In genomic region chr16:1533443-1533951, GRCh38 we compare ENCODE assay signal across 8 cellular contexts. TPM values are rescaled to one million over a fixed set of nuclear protein-coding genes. Genes with fewer than 3 reads are reported as not detected.
DNase-seq lines count a peak whose midpoint lies in the region; ATAC-seq, FAIRE-seq and TF ChIP-seq lines count a peak whose summit lies in the region.

TSS of gene TMEM204 (plus strand) at chr16:1533666. CDS start at chr16:1534276, 610 bp downstream.

- peak; percentile 35 to 61 (median 59) for ATAC-seq in natural killer cell

- peaks cover 23% of the 10 kb centered on the region for H3K36me3 ChIP-seq in BJ (ENCODE audit: control insufficient read depth, insufficient read depth, low read length)
- peaks cover 4 to 19% of the 10 kb centered on the region in 2 experiments for H3K36me3 ChIP-seq in endothelial cell of umbilical vein (ENCODE audit: control insufficient read depth in 2 of 2, extremely low read depth in 1 of 2, insufficient read depth in 2 of 2, low read length in 2 of 2)

- dilution Hi-C loops in endothelial cell of umbilical vein (cut with MboI; ENCODE audit: extremely low pct_ligation_motif_present, low sequenced_read_pairs): no loop called here

- H3K4me3 ChIP-seq in BJ (ENCODE audit: low read depth, low read length): peak within 1 kb of the TSS; percentile 81
- peak within 1 kb of the TSS; percentile 39 to 72 (median 56) for H3K4me3 ChIP-seq in endothelial cell of umbilical vein (replicated peaks in 1 of 3; ENCODE audit: insufficient read depth in 1 of 3, low read depth in 1 of 3, low read length in 3 of 3)

- H3K27me3 Mint-ChIP-seq in natural killer cell (ENCODE audit: low read depth in 2 of 2): no peaks in the 10 kb centered on the region

- FAIRE-seq in endothelial cell of umbilical vein (lab: Jason Lieb, UNC): peak; percentile 96

- peak; percentile 50 for DNase-seq in BJ (ENCODE audit: low read depth)
- DNase-seq in endothelial cell of umbilical vein (ENCODE audit: low read depth, low spot score): peak; percentile 83
- DNase-seq in natural killer cell: no peak
- DNase-seq in DMS53 treated with DMSO at 0.1 percent for 48 hours (lab: John Stamatoyannopoulos, UW; ENCODE audit: unreplicated experiment): no peak
- no peak for DNase-seq in NCI-H226
- no peak for DNase-seq in NK-92 (lab: John Stamatoyannopoulos, UW; ENCODE audit: unreplicated experiment)
- no peak for DNase-seq in GF-D8 (lab: John Stamatoyannopoulos, UW)

- H3K36me3 Mint-ChIP-seq in natural killer cell: no peaks in the 10 kb centered on the region

- peak within 1 kb of the TSS; percentile 73 for H3K9ac ChIP-seq in endothelial cell of umbilical vein (replicated peaks; ENCODE audit: extremely low read depth, insufficient read depth, low read length)

- TF ChIP-seq CTCF in BJ (IDR thresholded peaks at IDR 0.05; ENCODE audit: insufficient read depth, low read depth, low read length): no peak
- no peak for TF ChIP-seq CTCF in VCaP (conservative IDR thresholded peaks at IDR 0.05)
- TF ChIP-seq CTCF in endothelial cell of umbilical vein (IDR thresholded peaks at IDR 0.05; ENCODE audit: extremely low read depth in 1 of 2, insufficient read depth in 1 of 2, low read depth in 1 of 2, low read length in 2 of 2): no peak
- no peak for TF ChIP-seq CTCF in natural killer cell (IDR thresholded peaks at IDR 0.05)

- no peaks in the 10 kb centered on the region for H3K9me3 ChIP-seq in endothelial cell of umbilical vein (replicated peaks; ENCODE audit: control insufficient read depth, insufficient read depth, low read length)

- peak within 1 kb of the TSS; percentile 16 for H2AFZ ChIP-seq in endothelial cell of umbilical vein (ENCODE audit: low read depth, low read length)

- H3K9me1 ChIP-seq in endothelial cell of umbilical vein (replicated peaks; ENCODE audit: control insufficient read depth, extremely low read depth, insufficient read depth, low read length): no peaks in the 10 kb centered on the region

- CTCF ChIA-PET in BJ (lab: Yijun Ruan, JAX): interaction anchor here (1.8 kb wide), 1 partner anchor 172 kb away, joined by 7 read pairs; the partner anchor contains the start of gene MAPK8IP3
- CTCF ChIA-PET in endothelial cell of umbilical vein (lab: Charles Lee): interaction anchor here (1.1 to 2.5 kb wide), 3 partner anchors 10 to 39 kb away, joined by 7 to 16 read pairs (median 8); no protein-coding TSS in a partner anchor

- peaks cover 37% of the 10 kb centered on the region for H3K4me1 ChIP-seq in endothelial cell of umbilical vein (ENCODE audit: control insufficient read depth, extremely low read depth, insufficient read depth, low read length)

- peak within 1 kb of the TSS; percentile 59 for H3K27ac ChIP-seq in VCaP
- peak within 1 kb of the TSS; percentile 67 for H3K27ac ChIP-seq in endothelial cell of umbilical vein (ENCODE audit: insufficient read depth, low read depth, low read length)

- no peaks in the 10 kb centered on the region for H3K9me3 Mint-ChIP-seq in natural killer cell

- H4K20me1 ChIP-seq in endothelial cell of umbilical vein (replicated peaks; ENCODE audit: control insufficient read depth, extremely low read depth, insufficient read depth, low read length): no peaks in the 10 kb centered on the region

- TF ChIP-seq POLR2A in endothelial cell of umbilical vein (IDR thresholded peaks at IDR 0.05; ENCODE audit: low read depth, low read length): peak; percentile 77

- POLR2A ChIA-PET in BJ (lab: Charles Lee): interaction anchor here (0.5 kb wide), 1 partner anchor 165 kb away, joined by 29 read pairs; no protein-coding TSS in a partner anchor
- POLR2A ChIA-PET in endothelial cell of umbilical vein (lab: Charles Lee): no interaction called here

- H3K4me3 Mint-ChIP-seq in natural killer cell: peak within 1 kb of the TSS; percentile 93

- H3K4me1 Mint-ChIP-seq in natural killer cell: peaks cover 33 to 36% of the 10 kb centered on the region in 2 donors

- peak within 1 kb of the TSS; percentile 82 for H3K4me2 ChIP-seq in endothelial cell of umbilical vein (ENCODE audit: insufficient read depth, low read length)

- H3K79me2 ChIP-seq in endothelial cell of umbilical vein (ENCODE audit: control insufficient read depth, insufficient read depth, low read length): peaks cover 46% of the 10 kb centered on the region

- peak within 1 kb of the TSS; percentile 75 to 85 for H3K27ac Mint-ChIP-seq in natural killer cell

- intact Hi-C loops in endothelial cell of umbilical vein (cut with micrococcal nuclease): loop anchor here (1.0 kb wide), 3 partner anchors 10 to 39 kb away; no protein-coding TSS in a partner anchor
- intact Hi-C loops in natural killer cell (cut with micrococcal nuclease): no loop called here

- TSS peak; percentile 21 for BruUV-seq in endothelial cell of umbilical vein (replicated peaks; lab: Mats Ljungman, UMichigan)

- H3K27me3 ChIP-seq in BJ (ENCODE audit: control insufficient read depth, insufficient read depth, low read length): no peaks in the 10 kb centered on the region
- no peaks in the 10 kb centered on the region for H3K27me3 ChIP-seq in endothelial cell of umbilical vein (ENCODE audit: control insufficient read depth in 2 of 2, insufficient read depth in 2 of 2, low read length in 2 of 2)

TF ChIP-seq in endothelial cell of umbilical vein, 7 proteins besides CTCF, POLR2A, EP300 and RAD21:
- TF ChIP-seq POLR2AphosphoS5 (IDR thresholded peaks at IDR 0.05; ENCODE audit: insufficient read depth, low read depth, low read length): peak; percentile 82
- no peak for TF ChIP-seq JUN (IDR thresholded peaks at IDR 0.05; ENCODE audit: borderline replicate concordance, insufficient read depth, insufficient read length, low read depth)

RNA-seq across cellular contexts. Expression of gene TMEM204, which starts in this region (rescaled TPM):
- polyA plus RNA-seq in BJ (2011; rRNA removed) (42.4 and 81.9 TPM in 2 replicates), endothelial cell of umbilical vein (50.7 and 68.8 TPM in 2 replicates)
- polyA minus RNA-seq in BJ (2011; rRNA and poly(A)+ RNA removed): 27.7 and 42.9 TPM in 2 replicates
- total RNA-seq in endothelial cell of umbilical vein (32.5 and 37.5 TPM in 2 replicates), natural killer cell (10 to 100 TPM in 1 of 3 donors, 1 to 10 TPM in 2; 3.3 to 14.1 (median 7.8) TPM)
- 27.0 and 28.3 TPM in 2 replicates for polyA plus RNA-seq in endothelial cell of umbilical vein (2011; cell fraction: cytosol; rRNA removed)
- 12.0 and 13.7 TPM in 2 replicates for polyA plus RNA-seq in endothelial cell of umbilical vein (2011; cell fraction: nucleus; rRNA removed)
- polyA plus RNA-seq in endothelial cell of umbilical vein (2012): 11.0 and 16.4 TPM in 2 replicates
- polyA minus RNA-seq in endothelial cell of umbilical vein: 20.9 and 24.0 TPM in 2 replicates
- polyA minus RNA-seq in endothelial cell of umbilical vein (2011; cell fraction: cytosol; rRNA and poly(A)+ RNA removed): not detected
- 5.5 and 9.4 TPM in 2 replicates for polyA minus RNA-seq in endothelial cell of umbilical vein (2011; cell fraction: nucleus; rRNA and poly(A)+ RNA removed)

Comparison
In these comparisons a context has a peak if more than half of its experiments do, and no peak if none do; other contexts are left out.
1. DNase-seq: peak in BJ (single experiment) and endothelial cell of umbilical vein (single experiment); none in natural killer cell (single experiment), DMS53 treated with DMSO at 0.1 percent for 48 hours (single experiment), NCI-H226 (single experiment), NK-92 (single experiment) and GF-D8 (single experiment).